In the genomic region with DNA sequence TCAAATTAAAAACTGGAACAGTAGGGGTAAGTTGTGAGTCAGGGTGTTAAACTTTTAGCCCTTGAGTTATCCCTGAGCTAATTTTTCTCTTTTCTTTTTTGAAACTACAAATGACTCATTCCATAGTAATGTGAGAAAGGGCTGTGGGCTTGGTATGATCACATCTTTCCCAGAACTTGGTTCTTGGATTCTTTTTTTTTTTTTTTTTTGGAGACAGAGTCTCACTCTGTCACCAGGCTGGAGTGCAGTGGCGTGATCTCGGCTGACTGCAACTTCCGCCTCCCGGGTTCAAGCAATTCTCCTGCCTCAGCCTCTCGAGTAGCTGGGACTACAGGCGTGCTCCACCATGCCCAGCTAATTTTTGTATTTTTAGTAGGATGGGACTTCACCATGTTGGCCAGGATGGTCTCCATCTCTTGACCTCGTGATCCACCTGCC, we compare ENCODE assay signal across 7 cellular contexts. TPM values are rescaled to one million over a fixed set of nuclear protein-coding genes. Genes with fewer than 3 reads are reported as not detected.
DNase-seq lines count a peak whose midpoint lies in the region; ATAC-seq, FAIRE-seq and TF ChIP-seq lines count a peak whose summit lies in the region.
"Not testable (repeated sequence)": the region's sequence is repeated elsewhere in the genome, so short reads cannot be mapped to it uniquely, and the experiment has no call there.

No MANE protein-coding gene starts in this region.

- not testable (repeated sequence) for FAIRE-seq in K562 (lab: Jason Lieb, UNC)

- intact Hi-C loops in PC-9 (cut with micrococcal nuclease; ENCODE audit: unreplicated experiment) (loop anchor here (2.0 kb wide), 1 partner anchor 34 kb away; no protein-coding TSS in a partner anchor), K562 (cut with micrococcal nuclease) (loop anchor here (5.0 kb wide), 1 partner anchor 380 kb away; no protein-coding TSS in a partner anchor)
- intact Hi-C loops in activated CD8-positive, alpha-beta T cell treated with anti-CD3 and anti-CD28 coated beads for 36 hours (cut with micrococcal nuclease); esophagus squamous epithelium (cut with DNase I): not testable (repeated sequence)

- H3K79me2 ChIP-seq in PC-9 (ENCODE audit: low read depth); K562 (ENCODE audit: control insufficient read depth, insufficient read depth, low read length): not testable (repeated sequence)

- BruUV-seq in PC-9 (replicated peaks; lab: Mats Ljungman, UMichigan); K562 (replicated peaks; lab: Mats Ljungman, UMichigan): not testable (repeated sequence)

- 73% methylated on average over 7 of the region's 7 CpGs for WGBS in K562 (ENCODE audit: insufficient coverage, low coverage, missing lambda C conversion rate)
- 36 to 45% methylated on average over 7 of the region's 7 CpGs for WGBS in esophagus squamous epithelium, 2 donors

- not testable (repeated sequence) for H3K9me2 ChIP-seq in PC-9 (ENCODE audit: insufficient read depth)

- peak; percentile 61 for ATAC-seq in activated CD8-positive, alpha-beta T cell treated with anti-CD3 and anti-CD28 coated beads for 36 hours
- not testable (repeated sequence) for ATAC-seq in K562

- H3K4me3 ChIP-seq in PC-9; K562; esophagus squamous epithelium; skeletal muscle satellite cell (ENCODE audit: low read length): not testable (repeated sequence)

- H2AFZ ChIP-seq in PC-9; K562 (ENCODE audit: low read depth, low read length): not testable (repeated sequence)

- H3K27ac ChIP-seq in PC-9: peak overlapping the region; percentile 98
- not testable (repeated sequence) for H3K27ac ChIP-seq in K562 (ENCODE audit: extremely low read depth, low read depth, low read length)
- peak overlapping the region; percentile 78 to 83 (median 82) for H3K27ac ChIP-seq in esophagus squamous epithelium

- TF ChIP-seq POLR2A in K562 (conservative IDR thresholded peaks at IDR 0.05); esophagus squamous epithelium (IDR thresholded peaks at IDR 0.05): not testable (repeated sequence)

- H3K27me3 ChIP-seq in PC-9 (ENCODE audit: insufficient read depth, low read depth); K562 (ENCODE audit: control insufficient read depth in 2 of 2, insufficient read depth in 2 of 2, low read length in 2 of 2); esophagus squamous epithelium; skeletal muscle satellite cell (ENCODE audit: control insufficient read depth, insufficient read depth, low read length): not testable (repeated sequence)

- POLR2A ChIA-PET in PC-9 (lab: Charles Lee; ENCODE audit: unreplicated experiment) (interaction anchor here (0.6 to 1.0 kb wide), 6 partner anchors 30 to 912 kb away, joined by 4 to 14 read pairs (median 8); no protein-coding TSS in a partner anchor), K562 (lab: Yijun Ruan, JAX) (interaction anchor here (0.6 to 2.2 kb wide), 6 partner anchors 19 to 779 kb away, joined by 3 to 13 read pairs (median 3); partner anchors contain the start of genes NRBP1, SLC4A1AP and SUPT7L)
- POLR2A ChIA-PET in activated CD8-positive, alpha-beta T cell treated with anti-CD3 and anti-CD28 coated beads for 36 hours (lab: Charles Lee): interaction anchor here (0.8 to 3.3 kb wide), 7 partner anchors 16 to 302 kb away, joined by 3 to 11 read pairs (median 3); partner anchors contain the start of genes PPM1G, SLC4A1AP, SUPT7L and ZNF513

- CTCF ChIA-PET in PC-9 (lab: Charles Lee) (interaction anchor here (0.6 to 1.3 kb wide), 8 partner anchors 23 to 1000 kb away, joined by 3 to 10 read pairs (median 7); no protein-coding TSS in a partner anchor), K562 (lab: Yijun Ruan, JAX; ENCODE audit: low intra/inter-chr PET ratio) (interaction anchor here (0.7 to 2.5 kb wide), 6 partner anchors 9 to 1271 kb away, joined by 3 to 35 read pairs (median 4); partner anchors contain the start of gene PPM1G)
- CTCF ChIA-PET in activated CD8-positive, alpha-beta T cell treated with anti-CD3 and anti-CD28 coated beads for 36 hours (lab: Charles Lee): interaction anchor here (0.7 to 6.0 kb wide), 31 partner anchors 10 to 942 kb away, joined by 3 to 64 read pairs (median 8); partner anchors contain the start of genes CCDC121, EIF2B4, GPN1 and GTF3C2

- peaks cover 41% of the 10 kb centered on the region for H3F3A ChIP-seq in PC-9 (ENCODE audit: insufficient read depth, low read depth)

- in situ Hi-C loops in K562 (cut with MboI): not testable (repeated sequence)

- H3K9ac ChIP-seq in K562 (ENCODE audit: insufficient read depth in 1 of 2, low read depth in 2 of 2, low read length in 2 of 2): not testable (repeated sequence)
- H3K9ac ChIP-seq in skeletal muscle satellite cell (ENCODE audit: low read depth, low read length): peak overlapping the region; percentile 72

- H3K36me3 ChIP-seq in PC-9 (ENCODE audit: low read depth): peaks cover 30% of the 10 kb centered on the region
- peaks cover 58% of the 10 kb centered on the region for H3K36me3 ChIP-seq in K562 (ENCODE audit: control insufficient read depth, insufficient read depth, low read length)
- H3K36me3 ChIP-seq in esophagus squamous epithelium: peaks cover 0 to 89% (median 20%) of the 10 kb centered on the region in 3 donors
- H3K36me3 ChIP-seq in skeletal muscle satellite cell (ENCODE audit: insufficient read depth, low read length): peaks cover 35% of the 10 kb centered on the region

- not testable (repeated sequence) for TF ChIP-seq EP300 in K562 (IDR thresholded peaks at IDR 0.05; ENCODE audit: low read length)

- not testable (repeated sequence) for TF ChIP-seq CTCF in PC-9 (conservative IDR thresholded peaks at IDR 0.05); activated CD8-positive, alpha-beta T cell treated with anti-CD3 and anti-CD28 coated beads for 36 hours (IDR thresholded peaks at IDR 0.05); K562 (IDR thresholded peaks at IDR 0.05 in 2 of 3, conservative IDR thresholded peaks at IDR 0.05 in 1 of 3; ENCODE audit: insufficient read depth in 2 of 3, low read depth in 1 of 3, low read length in 3 of 3); esophagus squamous epithelium (IDR thresholded peaks at IDR 0.05)

- TF ChIP-seq RAD21 in K562 (CRISPR knock-in tag; conservative IDR thresholded peaks at IDR 0.05 in 1 of 2, IDR thresholded peaks at IDR 0.05 in 1 of 2): not testable (repeated sequence)

- peaks cover 34% of the 10 kb centered on the region for H3K4me1 Mint-ChIP-seq in activated CD8-positive, alpha-beta T cell treated with anti-CD3 and anti-CD28 coated beads for 36 hours (ENCODE audit: low read depth)

- H3K36me3 Mint-ChIP-seq in activated CD8-positive, alpha-beta T cell treated with anti-CD3 and anti-CD28 coated beads for 36 hours (ENCODE audit: low read depth): peaks cover 33% of the 10 kb centered on the region

- DNase-seq in GM03348 (ENCODE audit: low spot score) (peak; percentile 88), PC-9 (peak; percentile 25 to 94), kidney tubule cell (ENCODE audit: low spot score) (peak; percentile 98)
- DNase-seq in activated CD8-positive, alpha-beta T cell treated with anti-CD3 and anti-CD28 coated beads for 36 hours: peak; percentile 20
- DNase-seq in K562 (ENCODE audit: extremely low read depth in 1 of 4, low spot score in 3 of 4); esophagus squamous epithelium (lab: John Stamatoyannopoulos, UW): not testable (repeated sequence)

- not testable (repeated sequence) for H3K27me3 Mint-ChIP-seq in activated CD8-positive, alpha-beta T cell treated with anti-CD3 and anti-CD28 coated beads for 36 hours

- not testable (repeated sequence) for H3K9me3 ChIP-seq in PC-9 (ENCODE audit: insufficient read depth, low read depth); K562 (replicated peaks; ENCODE audit: control insufficient read depth, insufficient read depth, low read depth, low read length); esophagus squamous epithelium; skeletal muscle satellite cell (replicated peaks; ENCODE audit: low read length)

- peaks cover 37% of the 10 kb centered on the region for H3K4me1 ChIP-seq in PC-9 (replicated peaks; ENCODE audit: insufficient read depth)
- not testable (repeated sequence) for H3K4me1 ChIP-seq in K562 (replicated peaks in 1 of 2; ENCODE audit: control insufficient read depth in 2 of 2, insufficient read depth in 2 of 2, low read length in 2 of 2)
- peaks cover 0 to 35% (median 21%) of the 10 kb centered on the region in 3 donors for H3K4me1 ChIP-seq in esophagus squamous epithelium
- H3K4me1 ChIP-seq in skeletal muscle satellite cell (ENCODE audit: control insufficient read depth, insufficient read depth, low read length): peaks cover 28% of the 10 kb centered on the region

- not testable (repeated sequence) for H3K9me1 ChIP-seq in K562 (ENCODE audit: control insufficient read depth, insufficient read depth, low read length)

- H3K27ac Mint-ChIP-seq in activated CD8-positive, alpha-beta T cell treated with anti-CD3 and anti-CD28 coated beads for 36 hours: peak overlapping the region; percentile 86

- not testable (repeated sequence) for H4K20me1 ChIP-seq in PC-9 (ENCODE audit: insufficient read depth); K562 (replicated peaks; ENCODE audit: control insufficient read depth, insufficient read depth, low read length)

- H3K4me3 Mint-ChIP-seq in activated CD8-positive, alpha-beta T cell treated with anti-CD3 and anti-CD28 coated beads for 36 hours: not testable (repeated sequence)

- not testable (repeated sequence) for H3K9me3 Mint-ChIP-seq in activated CD8-positive, alpha-beta T cell treated with anti-CD3 and anti-CD28 coated beads for 36 hours

- H3K4me2 ChIP-seq in PC-9: peak overlapping the region; percentile 53
- H3K4me2 ChIP-seq in K562 (ENCODE audit: insufficient read depth, low read length): not testable (repeated sequence)
- H3K4me2 ChIP-seq in skeletal muscle satellite cell (ENCODE audit: low read length): peak overlapping the region; percentile 60

RNA-seq across cellular contexts. Expression of gene SLC4A1AP, which starts 18.7 kb away (rescaled TPM):
- total RNA-seq in PC-9 (2021) (18.5 and 22.7 TPM in 2 replicates), K562 (2014; rRNA removed) (33.0 and 35.9 TPM in 2 replicates), K562 (2014; rRNA removed; fragmentation: Illumina TruSeq; extraction: Trizol) (35.3 and 38.5 TPM in 2 replicates), K562 (2015; rRNA removed; fragmentation: Illumina TruSeq; extraction: Trizol) (36.1 and 40.5 TPM in 2 replicates), K562 (2021) (23.4 and 25.6 TPM in 2 replicates), esophagus squamous epithelium (10 to 100 TPM; 15.4 to 27.0 (median 24.1) TPM)
- total RNA-seq in activated CD8-positive, alpha-beta T cell treated with anti-CD3 and anti-CD28 coated beads for 36 hours: 10 to 100 TPM; 19.1 to 19.3 TPM
- total RNA-seq in K562 (2011; cell fraction: chromatin; rRNA removed; ENCODE audit: low replicate concordance): 12.6 and 30.6 TPM in 2 replicates
- total RNA-seq in K562 (2011; cell fraction: nucleolus; rRNA removed): 8.3 and 9.2 TPM in 2 replicates
- 13.4 and 13.7 TPM in 2 replicates for total RNA-seq in K562 (2011; cell fraction: nucleoplasm; rRNA removed)
- polyA plus RNA-seq in K562 (2011; rRNA removed) (14.8 and 16.6 TPM in 2 replicates), K562 (2014; fragmentation: Illumina TruSeq; extraction: Trizol) (36.2 and 39.9 TPM in 2 replicates), K562 (2014; fragmentation: Nextera tagmentation; extraction: Ambion mirVana) (10 to 100 TPM in 1 of 2 experiments, 1 to 10 TPM in 1; 8.1 to 13.3 TPM), K562 (2014; rRNA removed) (33.7 and 37.0 TPM in 2 replicates)
- polyA plus RNA-seq in K562 (2011; cell fraction: cytosol; rRNA removed): 9.9 and 13.5 TPM in 2 replicates
- 10.7 and 11.9 TPM in 2 replicates for polyA plus RNA-seq in K562 (2011; cell fraction: nucleus; rRNA removed)
- polyA plus RNA-seq in K562 (2012): 21.8 and 23.1 TPM in 2 replicates
- polyA minus RNA-seq in K562 (2011; rRNA and poly(A)+ RNA removed): 15.4 and 15.9 TPM in 2 replicates
- 9.6 and 13.6 TPM in 2 replicates for polyA minus RNA-seq in K562 (2011; cell fraction: cytosol; rRNA and poly(A)+ RNA removed)
- 8.3 and 14.3 TPM in 2 replicates for polyA minus RNA-seq in K562 (2011; cell fraction: nucleus; rRNA and poly(A)+ RNA removed)
- total RNA-seq in skeletal muscle satellite cell (2012; rRNA removed): 25.3 and 29.9 TPM in 2 replicates

RNA-seq across cellular contexts. Expression of gene SUPT7L, which starts 18.9 kb away (rescaled TPM):
- 29.3 and 33.0 TPM in 2 replicates for total RNA-seq in PC-9 (2021)
- total RNA-seq in activated CD8-positive, alpha-beta T cell treated with anti-CD3 and anti-CD28 coated beads for 36 hours: 10 to 100 TPM; 21.8 to 22.6 TPM
- 36.5 and 68.4 TPM in 2 replicates for total RNA-seq in K562 (2011; cell fraction: chromatin; rRNA removed; ENCODE audit: low replicate concordance)
- 43.0 and 53.8 TPM in 2 replicates for total RNA-seq in K562 (2011; cell fraction: nucleolus; rRNA removed)
- total RNA-seq in K562 (2011; cell fraction: nucleoplasm; rRNA removed): 48.5 and 58.2 TPM in 2 replicates
- 22.0 and 28.6 TPM in 2 replicates for total RNA-seq in K562 (2014; rRNA removed)
- 39.6 and 40.3 TPM in 2 replicates for total RNA-seq in K562 (2014; rRNA removed; fragmentation: Illumina TruSeq; extraction: Trizol)
- 39.6 and 40.2 TPM in 2 replicates for total RNA-seq in K562 (2015; rRNA removed; fragmentation: Illumina TruSeq; extraction: Trizol)
- 38.1 and 38.6 TPM in 2 replicates for total RNA-seq in K562 (2021)
- 72.8 and 82.6 TPM in 2 replicates for polyA plus RNA-seq in K562 (2011; rRNA removed)
- polyA plus RNA-seq in K562 (2011; cell fraction: cytosol; rRNA removed): 44.5 and 62.1 TPM in 2 replicates
- polyA plus RNA-seq in K562 (2011; cell fraction: nucleus; rRNA removed): 185 and 214 TPM in 2 replicates
- 32.5 and 61.1 TPM in 2 replicates for polyA plus RNA-seq in K562 (2012)
- 52.6 and 58.8 TPM in 2 replicates for polyA plus RNA-seq in K562 (2014; fragmentation: Illumina TruSeq; extraction: Trizol)
- 10 to 100 TPM; 25.1 to 40.1 TPM for polyA plus RNA-seq in K562 (2014; fragmentation: Nextera tagmentation; extraction: Ambion mirVana)
- polyA plus RNA-seq in K562 (2014; rRNA removed): 46.2 and 50.8 TPM in 2 replicates
- 40.4 and 42.9 TPM in 2 replicates for polyA minus RNA-seq in K562 (2011; rRNA and poly(A)+ RNA removed)
- 26.5 and 30.2 TPM in 2 replicates for polyA minus RNA-seq in K562 (2011; cell fraction: cytosol; rRNA and poly(A)+ RNA removed)
- 58.3 and 79.8 TPM in 2 replicates for polyA minus RNA-seq in K562 (2011; cell fraction: nucleus; rRNA and poly(A)+ RNA removed)
- total RNA-seq in esophagus squamous epithelium: 10 to 100 TPM; 10.5 to 25.4 (median 14.2) TPM
- total RNA-seq in skeletal muscle satellite cell (2012; rRNA removed): 25.1 and 26.6 TPM in 2 replicates

RNA-seq across cellular contexts. Expression of gene GPN1, which starts 53.5 kb away (rescaled TPM):
- total RNA-seq in PC-9 (2021): 37.3 and 45.1 TPM in 2 replicates
- 10 to 100 TPM; 37.6 to 41.2 TPM for total RNA-seq in activated CD8-positive, alpha-beta T cell treated with anti-CD3 and anti-CD28 coated beads for 36 hours
- total RNA-seq in K562 (2011; cell fraction: chromatin; rRNA removed; ENCODE audit: low replicate concordance): 32.8 and 34.8 TPM in 2 replicates
- 26.7 and 30.8 TPM in 2 replicates for total RNA-seq in K562 (2011; cell fraction: nucleolus; rRNA removed)
- total RNA-seq in K562 (2011; cell fraction: nucleoplasm; rRNA removed): 38.6 and 50.1 TPM in 2 replicates
- total RNA-seq in K562 (2014; rRNA removed): 23.4 and 34.7 TPM in 2 replicates
- total RNA-seq in K562 (2014; rRNA removed; fragmentation: Illumina TruSeq; extraction: Trizol): 48.2 and 54.7 TPM in 2 replicates
- total RNA-seq in K562 (2015; rRNA removed; fragmentation: Illumina TruSeq; extraction: Trizol): 41.9 and 43.6 TPM in 2 replicates
- 39.6 and 40.4 TPM in 2 replicates for total RNA-seq in K562 (2021)
- polyA plus RNA-seq in K562 (2011; rRNA removed): 80.4 and 98.1 TPM in 2 replicates
- 34.8 and 49.4 TPM in 2 replicates for polyA plus RNA-seq in K562 (2011; cell fraction: cytosol; rRNA removed)
- polyA plus RNA-seq in K562 (2011; cell fraction: nucleus; rRNA removed): 24.9 and 35.2 TPM in 2 replicates
- polyA plus RNA-seq in K562 (2012): 38.9 and 47.2 TPM in 2 replicates
- polyA plus RNA-seq in K562 (2014; fragmentation: Illumina TruSeq; extraction: Trizol): 58.2 and 64.9 TPM in 2 replicates
- 100 to 1,000 TPM; 131 to 171 TPM for polyA plus RNA-seq in K562 (2014; fragmentation: Nextera tagmentation; extraction: Ambion mirVana)
- 43.7 and 45.8 TPM in 2 replicates for polyA plus RNA-seq in K562 (2014; rRNA removed)
- 69.4 and 75.5 TPM in 2 replicates for polyA minus RNA-seq in K562 (2011; rRNA and poly(A)+ RNA removed)
- polyA minus RNA-seq in K562 (2011; cell fraction: cytosol; rRNA and poly(A)+ RNA removed): 13.7 and 33.6 TPM in 2 replicates
- polyA minus RNA-seq in K562 (2011; cell fraction: nucleus; rRNA and poly(A)+ RNA removed): 28.9 and 39.1 TPM in 2 replicates
- total RNA-seq in esophagus squamous epithelium: 10 to 100 TPM; 17.3 to 36.4 (median 31.6) TPM
- 44.6 and 48.5 TPM in 2 replicates for total RNA-seq in skeletal muscle satellite cell (2012; rRNA removed)

RNA-seq across cellular contexts. Expression of gene CCDC121, which starts 53.5 kb away (rescaled TPM):
- total RNA-seq in PC-9 (2021) (1.9 and 2.9 TPM in 2 replicates), K562 (2014; rRNA removed) (3.3 and 5.2 TPM in 2 replicates), K562 (2014; rRNA removed; fragmentation: Illumina TruSeq; extraction: Trizol) (4.2 TPM in 2 replicates), K562 (2015; rRNA removed; fragmentation: Illumina TruSeq; extraction: Trizol) (4.1 TPM in 2 replicates), K562 (2021) (3.3 TPM in 2 replicates), esophagus squamous epithelium (1 to 10 TPM in 2 of 4 donors, under 1 TPM in 2; 0.44 to 3.1 (median 1.4) TPM)
- under 1 TPM; 0.40 to 0.43 TPM for total RNA-seq in activated CD8-positive, alpha-beta T cell treated with anti-CD3 and anti-CD28 coated beads for 36 hours
- total RNA-seq in K562 (2011; cell fraction: chromatin; rRNA removed; ENCODE audit: low replicate concordance): 3.0 and 6.7 TPM in 2 replicates
- total RNA-seq in K562 (2011; cell fraction: nucleolus; rRNA removed): 2.2 and 3.0 TPM in 2 replicates
- total RNA-seq in K562 (2011; cell fraction: nucleoplasm; rRNA removed): 3.1 and 3.9 TPM in 2 replicates
- polyA plus RNA-seq in K562 (2011; rRNA removed) (4.4 TPM in 2 replicates), K562 (2014; fragmentation: Illumina TruSeq; extraction: Trizol) (4.7 and 5.2 TPM in 2 replicates), K562 (2014; fragmentation: Nextera tagmentation; extraction: Ambion mirVana) (1 to 10 TPM; 2.2 to 4.2 TPM), K562 (2014; rRNA removed) (3.2 and 3.4 TPM in 2 replicates)
- polyA plus RNA-seq in K562 (2011; cell fraction: cytosol; rRNA removed): 1.3 and 2.2 TPM in 2 replicates
- 2.9 and 5.5 TPM in 2 replicates for polyA plus RNA-seq in K562 (2011; cell fraction: nucleus; rRNA removed)
- 2.5 and 4.2 TPM in 2 replicates for polyA plus RNA-seq in K562 (2012)
- polyA minus RNA-seq in K562 (2011; rRNA and poly(A)+ RNA removed): 2.6 and 3.7 TPM in 2 replicates
- 1.2 and 1.5 TPM in 2 replicates for polyA minus RNA-seq in K562 (2011; cell fraction: cytosol; rRNA and poly(A)+ RNA removed)
- 2.8 and 6.2 TPM in 2 replicates for polyA minus RNA-seq in K562 (2011; cell fraction: nucleus; rRNA and poly(A)+ RNA removed)
- total RNA-seq in skeletal muscle satellite cell (2012; rRNA removed): 0.25 and 1.1 TPM in 2 replicates
